Comparison of ENCODE assay signal across 1 cellular context in the genomic region with DNA sequence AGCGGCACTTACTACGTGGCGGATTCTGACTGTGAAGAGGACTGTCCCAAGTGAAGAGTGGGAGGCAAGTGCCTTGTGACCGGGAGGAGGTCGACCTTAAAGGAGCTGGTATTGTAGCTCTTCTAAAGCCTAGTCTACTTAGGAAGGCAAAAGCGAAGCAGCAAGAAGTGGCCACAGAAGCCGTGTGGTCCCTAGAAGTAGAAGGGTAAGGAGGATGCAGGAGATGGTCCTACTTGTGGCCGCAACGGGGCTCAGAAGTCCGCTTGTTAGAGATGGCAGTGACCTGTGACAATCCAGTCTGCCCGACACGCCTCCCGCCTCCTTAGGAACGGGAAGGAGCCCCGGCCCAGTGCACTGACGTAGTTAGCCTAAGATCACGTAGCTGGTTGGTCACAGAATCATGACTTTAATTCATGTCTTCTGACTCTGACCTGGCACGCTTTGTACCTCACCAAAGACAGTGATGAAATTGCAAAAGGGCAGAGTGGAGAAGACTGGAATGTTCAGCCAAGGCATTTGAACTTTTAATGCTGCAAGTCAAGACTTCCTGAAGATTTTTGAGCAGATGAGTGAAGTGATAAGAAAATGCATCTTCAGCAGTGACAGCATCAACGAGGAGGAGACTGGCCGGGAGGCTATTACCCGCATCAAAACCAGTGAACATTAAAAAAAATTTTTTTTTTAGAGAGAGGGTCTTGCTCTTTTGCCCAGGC.
A peak's percentile ranks its signal among the peaks of the same experiment; 100 is the strongest.
TF ChIP-seq lines count a peak whose summit lies in the region.

No MANE protein-coding gene starts in this region.

TF ChIP-seq in K562, 482 proteins besides CTCF, POLR2A, EP300 and RAD21 (continued from another document and continues in another):
- no peak for TF ChIP-seq SFPQ (IDR thresholded peaks at IDR 0.05; ENCODE audit: low read depth, low read length)
- no peak for TF ChIP-seq ZNF444 (CRISPR knock-in tag; IDR thresholded peaks at IDR 0.05)
- TF ChIP-seq, protein P1, sequence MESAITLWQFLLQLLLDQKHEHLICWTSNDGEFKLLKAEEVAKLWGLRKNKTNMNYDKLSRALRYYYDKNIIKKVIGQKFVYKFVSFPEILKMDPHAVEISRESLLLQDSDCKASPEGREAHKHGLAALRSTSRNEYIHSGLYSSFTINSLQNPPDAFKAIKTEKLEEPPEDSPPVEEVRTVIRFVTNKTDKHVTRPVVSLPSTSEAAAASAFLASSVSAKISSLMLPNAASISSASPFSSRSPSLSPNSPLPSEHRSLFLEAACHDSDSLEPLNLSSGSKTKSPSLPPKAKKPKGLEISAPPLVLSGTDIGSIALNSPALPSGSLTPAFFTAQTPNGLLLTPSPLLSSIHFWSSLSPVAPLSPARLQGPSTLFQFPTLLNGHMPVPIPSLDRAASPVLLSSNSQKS (CRISPR knock-in tag; IDR thresholded peaks at IDR 0.05), result no peak
- TF ChIP-seq CGGBP1 (CRISPR knock-in tag; IDR thresholded peaks at IDR 0.05), result 0 out of 2 replicates have a peak, but pooled peaks have one; percentile 55
- no peak for TF ChIP-seq RFX7 (CRISPR knock-in tag; IDR thresholded peaks at IDR 0.05)
- TF ChIP-seq HEY1 (CRISPR knock-in tag; IDR thresholded peaks at IDR 0.05; ENCODE audit: borderline replicate concordance), result no peak
- TF ChIP-seq BRD9 (IDR thresholded peaks at IDR 0.05; ENCODE audit: low read depth, partially characterized antibody), result peak; percentile 87
- TF ChIP-seq ZBTB8A (IDR thresholded peaks at IDR 0.05; ENCODE audit: partially characterized antibody), result no peak
- 0 out of 2 replicates have a peak, but pooled peaks have one; percentile 36 for TF ChIP-seq ZNF316 (IDR thresholded peaks at IDR 0.05)
- peak; percentile 77 for TF ChIP-seq HMBOX1 (IDR thresholded peaks at IDR 0.05)
- TF ChIP-seq TCF7L2 (IDR thresholded peaks at IDR 0.05; ENCODE audit: low read depth, low read length), result peak; percentile 67; the same call in 1 of the 2 replicates
- TF ChIP-seq, protein P2, sequence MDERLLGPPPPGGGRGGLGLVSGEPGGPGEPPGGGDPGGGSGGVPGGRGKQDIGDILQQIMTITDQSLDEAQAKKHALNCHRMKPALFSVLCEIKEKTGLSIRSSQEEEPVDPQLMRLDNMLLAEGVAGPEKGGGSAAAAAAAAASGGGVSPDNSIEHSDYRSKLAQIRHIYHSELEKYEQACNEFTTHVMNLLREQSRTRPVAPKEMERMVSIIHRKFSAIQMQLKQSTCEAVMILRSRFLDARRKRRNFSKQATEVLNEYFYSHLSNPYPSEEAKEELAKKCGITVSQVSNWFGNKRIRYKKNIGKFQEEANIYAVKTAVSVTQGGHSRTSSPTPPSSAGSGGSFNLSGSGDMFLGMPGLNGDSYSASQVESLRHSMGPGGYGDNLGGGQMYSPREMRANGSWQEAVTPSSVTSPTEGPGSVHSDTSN (CRISPR knock-in tag; IDR thresholded peaks at IDR 0.05; ENCODE audit: low read depth), result no peak
- TF ChIP-seq, protein P2 (tag; conservative IDR thresholded peaks at IDR 0.05; ENCODE audit: low read depth), result no peak
- peak; percentile 53 for TF ChIP-seq E2F1 (CRISPR knock-in tag; IDR thresholded peaks at IDR 0.05)
- TF ChIP-seq MCM7 (IDR thresholded peaks at IDR 0.05), result no peak
- TF ChIP-seq ARNT (IDR thresholded peaks at IDR 0.05), result peak; percentile 62 to 78; a peak in 1 of 4 replicates
- TF ChIP-seq ZNF253 (CRISPR knock-in tag; conservative IDR thresholded peaks at IDR 0.05), result no peak
- no peak for TF ChIP-seq CCAR2 (IDR thresholded peaks at IDR 0.05; ENCODE audit: low read depth, low read length)
- no peak for TF ChIP-seq SETDB1 (IDR thresholded peaks at IDR 0.05; ENCODE audit: low read length)
- peak; percentile 38 to 50 for TF ChIP-seq E2F6 (IDR thresholded peaks at IDR 0.05; ENCODE audit: borderline replicate concordance in 1 of 2, extremely low read depth in 1 of 2, insufficient read depth in 1 of 2, insufficient read length in 1 of 2, low read depth in 1 of 2, low read length in 1 of 2, poor library complexity in 1 of 2, severe bottlenecking in 1 of 2)
- TF ChIP-seq ZNF311 (CRISPR knock-in tag; IDR thresholded peaks at IDR 0.05), result no peak
- TF ChIP-seq BRF1 (IDR thresholded peaks at IDR 0.05; ENCODE audit: borderline replicate concordance, extremely low read depth, insufficient read length), result no peak
- no peak for TF ChIP-seq ZNF165 (CRISPR knock-in tag; IDR thresholded peaks at IDR 0.05; ENCODE audit: borderline replicate concordance)
- TF ChIP-seq, protein P3, sequence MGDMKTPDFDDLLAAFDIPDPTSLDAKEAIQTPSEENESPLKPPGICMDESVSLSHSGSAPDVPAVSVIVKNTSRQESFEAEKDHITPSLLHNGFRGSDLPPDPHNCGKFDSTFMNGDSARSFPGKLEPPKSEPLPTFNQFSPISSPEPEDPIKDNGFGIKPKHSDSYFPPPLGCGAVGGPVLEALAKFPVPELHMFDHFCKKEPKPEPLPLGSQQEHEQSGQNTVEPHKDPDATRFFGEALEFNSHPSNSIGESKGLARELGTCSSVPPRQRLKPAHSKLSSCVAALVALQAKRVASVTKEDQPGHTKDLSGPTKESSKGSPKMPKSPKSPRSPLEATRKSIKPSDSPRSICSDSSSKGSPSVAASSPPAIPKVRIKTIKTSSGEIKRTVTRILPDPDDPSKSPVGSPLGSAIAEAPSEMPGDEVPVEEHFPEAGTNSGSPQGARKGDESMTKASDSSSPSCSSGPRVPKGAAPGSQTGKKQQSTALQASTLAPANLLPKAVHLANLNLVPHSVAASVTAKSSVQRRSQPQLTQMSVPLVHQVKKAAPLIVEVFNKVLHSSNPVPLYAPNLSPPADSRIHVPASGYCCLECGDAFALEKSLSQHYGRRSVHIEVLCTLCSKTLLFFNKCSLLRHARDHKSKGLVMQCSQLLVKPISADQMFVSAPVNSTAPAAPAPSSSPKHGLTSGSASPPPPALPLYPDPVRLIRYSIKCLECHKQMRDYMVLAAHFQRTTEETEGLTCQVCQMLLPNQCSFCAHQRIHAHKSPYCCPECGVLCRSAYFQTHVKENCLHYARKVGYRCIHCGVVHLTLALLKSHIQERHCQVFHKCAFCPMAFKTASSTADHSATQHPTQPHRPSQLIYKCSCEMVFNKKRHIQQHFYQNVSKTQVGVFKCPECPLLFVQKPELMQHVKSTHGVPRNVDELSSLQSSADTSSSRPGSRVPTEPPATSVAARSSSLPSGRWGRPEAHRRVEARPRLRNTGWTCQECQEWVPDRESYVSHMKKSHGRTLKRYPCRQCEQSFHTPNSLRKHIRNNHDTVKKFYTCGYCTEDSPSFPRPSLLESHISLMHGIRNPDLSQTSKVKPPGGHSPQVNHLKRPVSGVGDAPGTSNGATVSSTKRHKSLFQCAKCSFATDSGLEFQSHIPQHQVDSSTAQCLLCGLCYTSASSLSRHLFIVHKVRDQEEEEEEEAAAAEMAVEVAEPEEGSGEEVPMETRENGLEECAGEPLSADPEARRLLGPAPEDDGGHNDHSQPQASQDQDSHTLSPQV (IDR thresholded peaks at IDR 0.05), result no peak
- TF ChIP-seq CCNT2 (IDR thresholded peaks at IDR 0.05; ENCODE audit: borderline replicate concordance, extremely low read depth, insufficient read length, low read depth, low read length), result no peak
- TF ChIP-seq BCOR (IDR thresholded peaks at IDR 0.05), result peak; percentile 33; the same call in 1 of the 2 replicates
- TF ChIP-seq ZKSCAN1 (IDR thresholded peaks at IDR 0.05; ENCODE audit: low read depth, low read length), result no peak
- TF ChIP-seq, protein P4, sequence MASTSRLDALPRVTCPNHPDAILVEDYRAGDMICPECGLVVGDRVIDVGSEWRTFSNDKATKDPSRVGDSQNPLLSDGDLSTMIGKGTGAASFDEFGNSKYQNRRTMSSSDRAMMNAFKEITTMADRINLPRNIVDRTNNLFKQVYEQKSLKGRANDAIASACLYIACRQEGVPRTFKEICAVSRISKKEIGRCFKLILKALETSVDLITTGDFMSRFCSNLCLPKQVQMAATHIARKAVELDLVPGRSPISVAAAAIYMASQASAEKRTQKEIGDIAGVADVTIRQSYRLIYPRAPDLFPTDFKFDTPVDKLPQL (IDR thresholded peaks at IDR 0.05; ENCODE audit: extremely low read depth, insufficient read length), result peak; percentile 28
- 0 out of 2 replicates have a peak, but pooled peaks have one; percentile 37 for TF ChIP-seq SIN3B (IDR thresholded peaks at IDR 0.05; ENCODE audit: low read depth)
- TF ChIP-seq RBBP5 (IDR thresholded peaks at IDR 0.05; ENCODE audit: borderline replicate concordance, insufficient read depth, low read length, poor library complexity, severe bottlenecking), result no peak
- no peak for TF ChIP-seq CLOCK (CRISPR knock-in tag; IDR thresholded peaks at IDR 0.05; ENCODE audit: borderline replicate concordance)
- TF ChIP-seq SREBF2 (CRISPR knock-in tag; IDR thresholded peaks at IDR 0.05), result no peak
- TF ChIP-seq FUS (optimal IDR thresholded peaks at IDR 0.05; ENCODE audit: low read depth, low read length), result no peak
- TF ChIP-seq GTF2F1 (IDR thresholded peaks at IDR 0.05; ENCODE audit: low read depth, low read length), result no peak
- TF ChIP-seq PML (IDR thresholded peaks at IDR 0.05; ENCODE audit: low read length), result no peak; the same call in none of the 2 replicates
- no peak for TF ChIP-seq FOXA1 (IDR thresholded peaks at IDR 0.05; ENCODE audit: borderline replicate concordance)
- no peak for TF ChIP-seq TEAD1 (CRISPR knock-in tag; IDR thresholded peaks at IDR 0.05)
- no peak for TF ChIP-seq U2AF2 (optimal IDR thresholded peaks at IDR 0.05; ENCODE audit: low read depth, low read length)
- TF ChIP-seq ZNF277 (CRISPR knock-in tag; IDR thresholded peaks at IDR 0.05; ENCODE audit: borderline replicate concordance), result no peak
